1 cellular context compared by ENCODE assay signal in genomic region chr22:39146256-39147101, GRCh38.
TF ChIP-seq lines count a peak whose summit lies in the region.

No MANE protein-coding gene starts in this region.

TF ChIP-seq in endothelial cell of umbilical vein, 7 proteins besides CTCF, POLR2A, EP300 and RAD21 (continued from another document):
- TF ChIP-seq EZH2 (IDR thresholded peaks at IDR 0.05; ENCODE audit: borderline replicate concordance, low read depth, low read length, severe bottlenecking) (no peak), GATA2 (IDR thresholded peaks at IDR 0.05; ENCODE audit: insufficient read depth, insufficient read length, low read depth, low read length) (no peak), JUN (IDR thresholded peaks at IDR 0.05; ENCODE audit: borderline replicate concordance, insufficient read depth, insufficient read length, low read depth) (no peak), FOS (IDR thresholded peaks at IDR 0.05; ENCODE audit: borderline replicate concordance, insufficient read depth, low read length) (no peak)
